Comparison of ENCODE assay signal across 1 cellular context in genomic region chr14:20613094-20614037, GRCh38.
TF ChIP-seq lines count a peak whose summit lies in the region.

No MANE protein-coding gene starts in this region.

TF ChIP-seq in K562, 482 proteins besides CTCF, POLR2A, EP300 and RAD21 (continued from another document and continues in another):
- no peak for TF ChIP-seq C11orf30 (IDR thresholded peaks at IDR 0.05; ENCODE audit: low read depth)
- TF ChIP-seq ZBTB8A (IDR thresholded peaks at IDR 0.05; ENCODE audit: partially characterized antibody) = no peak
- TF ChIP-seq, protein P1, sequence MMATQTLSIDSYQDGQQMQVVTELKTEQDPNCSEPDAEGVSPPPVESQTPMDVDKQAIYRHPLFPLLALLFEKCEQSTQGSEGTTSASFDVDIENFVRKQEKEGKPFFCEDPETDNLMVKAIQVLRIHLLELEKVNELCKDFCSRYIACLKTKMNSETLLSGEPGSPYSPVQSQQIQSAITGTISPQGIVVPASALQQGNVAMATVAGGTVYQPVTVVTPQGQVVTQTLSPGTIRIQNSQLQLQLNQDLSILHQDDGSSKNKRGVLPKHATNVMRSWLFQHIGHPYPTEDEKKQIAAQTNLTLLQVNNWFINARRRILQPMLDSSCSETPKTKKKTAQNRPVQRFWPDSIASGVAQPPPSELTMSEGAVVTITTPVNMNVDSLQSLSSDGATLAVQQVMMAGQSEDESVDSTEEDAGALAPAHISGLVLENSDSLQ (IDR thresholded peaks at IDR 0.05) = peak; percentile 89
- TF ChIP-seq HDAC1 (IDR thresholded peaks at IDR 0.05) = peak; percentile 46 to 72; a peak in 3 of 4 replicates
- peak; percentile 82 for TF ChIP-seq POLR3A (IDR thresholded peaks at IDR 0.05; ENCODE audit: borderline replicate concordance, extremely low read depth, insufficient read depth, insufficient read length)
- TF ChIP-seq SMAD4 (CRISPR knock-in tag; conservative IDR thresholded peaks at IDR 0.05) = peak; percentile 67
- no peak for TF ChIP-seq HDAC6 (IDR thresholded peaks at IDR 0.05; ENCODE audit: low read depth, low read length)
- TF ChIP-seq POLR3G (IDR thresholded peaks at IDR 0.05; ENCODE audit: extremely low read depth, insufficient read length, insufficient replicate concordance) = peak; percentile 26
- peak; percentile 72 to 86 for TF ChIP-seq E2F6 (IDR thresholded peaks at IDR 0.05; ENCODE audit: borderline replicate concordance in 1 of 2, extremely low read depth in 1 of 2, insufficient read depth in 1 of 2, insufficient read length in 1 of 2, low read depth in 1 of 2, low read length in 1 of 2, poor library complexity in 1 of 2, severe bottlenecking in 1 of 2)
- TF ChIP-seq LCOR (CRISPR knock-in tag; IDR thresholded peaks at IDR 0.05) = peak; percentile 75; the same call in 1 of the 2 replicates
- TF ChIP-seq TEAD1 (CRISPR knock-in tag; IDR thresholded peaks at IDR 0.05) = peak; percentile 99 to 100
- no peak for TF ChIP-seq PTTG1 (tag; IDR thresholded peaks at IDR 0.05; ENCODE audit: low read depth)
- TF ChIP-seq EWSR1 (IDR thresholded peaks at IDR 0.05; ENCODE audit: borderline replicate concordance, low read depth, partially characterized antibody) = no peak
- TF ChIP-seq, protein P2, sequence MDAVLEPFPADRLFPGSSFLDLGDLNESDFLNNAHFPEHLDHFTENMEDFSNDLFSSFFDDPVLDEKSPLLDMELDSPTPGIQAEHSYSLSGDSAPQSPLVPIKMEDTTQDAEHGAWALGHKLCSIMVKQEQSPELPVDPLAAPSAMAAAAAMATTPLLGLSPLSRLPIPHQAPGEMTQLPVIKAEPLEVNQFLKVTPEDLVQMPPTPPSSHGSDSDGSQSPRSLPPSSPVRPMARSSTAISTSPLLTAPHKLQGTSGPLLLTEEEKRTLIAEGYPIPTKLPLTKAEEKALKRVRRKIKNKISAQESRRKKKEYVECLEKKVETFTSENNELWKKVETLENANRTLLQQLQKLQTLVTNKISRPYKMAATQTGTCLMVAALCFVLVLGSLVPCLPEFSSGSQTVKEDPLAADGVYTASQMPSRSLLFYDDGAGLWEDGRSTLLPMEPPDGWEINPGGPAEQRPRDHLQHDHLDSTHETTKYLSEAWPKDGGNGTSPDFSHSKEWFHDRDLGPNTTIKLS (IDR thresholded peaks at IDR 0.05; ENCODE audit: borderline replicate concordance, low read depth) = peak; percentile 52; the same call in 1 of the 2 replicates
- TF ChIP-seq CSDE1 (IDR thresholded peaks at IDR 0.05) = peak in 1 of 2 experiments; percentile 57; a peak in 1 of 4 replicates
- TF ChIP-seq ZBTB5 (IDR thresholded peaks at IDR 0.05) = peak; percentile 31; the same call in 1 of the 2 replicates
- TF ChIP-seq, protein P3, sequence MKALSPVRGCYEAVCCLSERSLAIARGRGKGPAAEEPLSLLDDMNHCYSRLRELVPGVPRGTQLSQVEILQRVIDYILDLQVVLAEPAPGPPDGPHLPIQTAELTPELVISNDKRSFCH (CRISPR knock-in tag; IDR thresholded peaks at IDR 0.05) = no peak
- TF ChIP-seq, protein P3 (tag; IDR thresholded peaks at IDR 0.05) = 0 out of 2 replicates have a peak, but pooled peaks have one; percentile 20
- TF ChIP-seq, protein P4, sequence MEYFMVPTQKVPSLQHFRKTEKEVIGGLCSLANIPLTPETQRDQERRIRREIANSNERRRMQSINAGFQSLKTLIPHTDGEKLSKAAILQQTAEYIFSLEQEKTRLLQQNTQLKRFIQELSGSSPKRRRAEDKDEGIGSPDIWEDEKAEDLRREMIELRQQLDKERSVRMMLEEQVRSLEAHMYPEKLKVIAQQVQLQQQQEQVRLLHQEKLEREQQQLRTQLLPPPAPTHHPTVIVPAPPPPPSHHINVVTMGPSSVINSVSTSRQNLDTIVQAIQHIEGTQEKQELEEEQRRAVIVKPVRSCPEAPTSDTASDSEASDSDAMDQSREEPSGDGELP (CRISPR knock-in tag; IDR thresholded peaks at IDR 0.05; ENCODE audit: borderline replicate concordance) = peak; percentile 74; the same call in 1 of the 2 replicates
- TF ChIP-seq RBBP5 (IDR thresholded peaks at IDR 0.05; ENCODE audit: borderline replicate concordance, insufficient read depth, low read length, poor library complexity, severe bottlenecking) = peak; percentile 55
- TF ChIP-seq HNRNPLL (IDR thresholded peaks at IDR 0.05; ENCODE audit: low read depth, low read length, poor library complexity, severe bottlenecking) = peak; percentile 26
- peak; percentile 77; the same call in 1 of the 2 replicates for TF ChIP-seq NBN (IDR thresholded peaks at IDR 0.05; ENCODE audit: low read depth)
- TF ChIP-seq ZEB2 (IDR thresholded peaks at IDR 0.05) = peak; percentile 97
- 0 out of 2 replicates have a peak, but pooled peaks have one; percentile 20 for TF ChIP-seq RB1 (IDR thresholded peaks at IDR 0.05; ENCODE audit: low read depth)
- TF ChIP-seq POLR2H (tag; IDR thresholded peaks at IDR 0.05; ENCODE audit: low read depth) = peak; percentile 99
- peak; percentile 50; the same call in 1 of the 2 replicates for TF ChIP-seq ESRRA (IDR thresholded peaks at IDR 0.05; ENCODE audit: borderline replicate concordance, low read depth)
- no peak for TF ChIP-seq CHD4 (IDR thresholded peaks at IDR 0.05; ENCODE audit: insufficient read depth, insufficient replicate concordance, low read depth, low read length, poor library complexity, severe bottlenecking)
- TF ChIP-seq MAZ (CRISPR knock-in tag; conservative IDR thresholded peaks at IDR 0.05 in 1 of 2, IDR thresholded peaks at IDR 0.05 in 1 of 2) = peak; percentile 37 to 81; a peak in 2 of 4 replicates
- peak; percentile 45; the same call in 1 of the 2 replicates for TF ChIP-seq ZBTB7A (IDR thresholded peaks at IDR 0.05; ENCODE audit: borderline replicate concordance, control insufficient read depth, low read depth, low read length)
- TF ChIP-seq HDAC2 (IDR thresholded peaks at IDR 0.05) = 0 out of 2 replicates have a peak, but pooled peaks have one; percentile 59
- TF ChIP-seq KLF16 (IDR thresholded peaks at IDR 0.05) = 0 out of 2 replicates have a peak, but pooled peaks have one; percentile 6
- peak; percentile 8 for TF ChIP-seq BRF1 (IDR thresholded peaks at IDR 0.05; ENCODE audit: borderline replicate concordance, extremely low read depth, insufficient read length)
- TF ChIP-seq HMBOX1 (IDR thresholded peaks at IDR 0.05) = peak; percentile 64
- peak; percentile 84; the same call in 1 of the 2 replicates for TF ChIP-seq HMGXB4 (CRISPR knock-in tag; IDR thresholded peaks at IDR 0.05)
- peak; percentile 37; the same call in 1 of the 2 replicates for TF ChIP-seq CHAMP1 (IDR thresholded peaks at IDR 0.05)
- peak; percentile 78; the same call in 1 of the 2 replicates for TF ChIP-seq MYNN (IDR thresholded peaks at IDR 0.05)
- TF ChIP-seq MYNN (CRISPR knock-in tag; IDR thresholded peaks at IDR 0.05) = no peak
